Comparison of ENCODE assay signal across 3 cellular contexts in the genomic region with DNA sequence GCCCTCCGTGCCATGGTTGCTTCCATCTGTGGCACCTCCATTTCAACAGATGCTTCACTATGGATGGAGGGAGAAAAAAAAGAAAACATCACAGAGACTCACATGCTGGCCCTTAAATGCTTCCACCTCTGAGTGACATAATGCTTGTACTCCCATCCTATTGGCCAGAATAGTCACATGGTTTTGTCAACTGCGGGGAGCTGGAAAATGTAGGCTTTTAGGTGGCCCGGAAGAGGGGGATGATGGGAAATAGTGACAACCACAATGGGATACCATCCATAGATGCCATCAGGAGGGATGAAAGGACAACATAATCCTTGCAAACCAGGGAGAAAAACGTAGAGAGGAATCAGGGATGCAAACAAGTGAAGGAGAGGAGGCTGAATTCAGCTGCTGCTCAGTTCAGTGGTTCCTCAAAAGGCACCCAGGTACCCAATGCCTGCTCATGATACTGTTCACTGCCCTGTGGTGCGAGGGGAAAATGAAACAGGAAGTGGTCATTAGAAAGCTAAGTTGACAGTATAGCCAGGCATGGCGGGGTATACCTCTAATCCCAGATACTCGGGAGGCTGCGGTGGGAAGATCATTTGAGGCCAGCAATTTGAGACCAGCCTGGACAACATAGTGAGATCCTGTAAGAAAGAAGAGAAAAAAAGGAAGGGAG.
A peak's percentile ranks its signal among the peaks of the same experiment; 100 is the strongest.
TF ChIP-seq lines count a peak whose summit lies in the region.

No MANE protein-coding gene starts in this region.

TF ChIP-seq in A549, 52 proteins besides CTCF, POLR2A, EP300 and RAD21:
- no peak for TF ChIP-seq NR3C1 (IDR thresholded peaks at IDR 0.05)

TF ChIP-seq in IMR-90, 13 proteins besides CTCF, POLR2A, EP300 and RAD21:
- TF ChIP-seq MAFK (IDR thresholded peaks at IDR 0.05; ENCODE audit: low read depth, low read length) = no peak
- no peak for TF ChIP-seq ELK1 (IDR thresholded peaks at IDR 0.05; ENCODE audit: borderline replicate concordance, low read depth, low read length)
- no peak for TF ChIP-seq FOS (IDR thresholded peaks at IDR 0.05; ENCODE audit: low read depth, low read length)
- no peak for TF ChIP-seq CHD1 (IDR thresholded peaks at IDR 0.05; ENCODE audit: low read depth, low read length)
- no peak for TF ChIP-seq RCOR1 (IDR thresholded peaks at IDR 0.05; ENCODE audit: insufficient replicate concordance, low read length)
- TF ChIP-seq MXI1 (IDR thresholded peaks at IDR 0.05; ENCODE audit: borderline replicate concordance, low read depth, low read length) = no peak
- no peak for TF ChIP-seq NFE2L2 (IDR thresholded peaks at IDR 0.05; ENCODE audit: low read depth, low read length)
- TF ChIP-seq SMC3 (IDR thresholded peaks at IDR 0.05; ENCODE audit: low read depth, low read length) = no peak
- TF ChIP-seq, protein P1, sequence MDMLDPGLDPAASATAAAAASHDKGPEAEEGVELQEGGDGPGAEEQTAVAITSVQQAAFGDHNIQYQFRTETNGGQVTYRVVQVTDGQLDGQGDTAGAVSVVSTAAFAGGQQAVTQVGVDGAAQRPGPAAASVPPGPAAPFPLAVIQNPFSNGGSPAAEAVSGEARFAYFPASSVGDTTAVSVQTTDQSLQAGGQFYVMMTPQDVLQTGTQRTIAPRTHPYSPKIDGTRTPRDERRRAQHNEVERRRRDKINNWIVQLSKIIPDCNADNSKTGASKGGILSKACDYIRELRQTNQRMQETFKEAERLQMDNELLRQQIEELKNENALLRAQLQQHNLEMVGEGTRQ (IDR thresholded peaks at IDR 0.05; ENCODE audit: low read depth, low read length) = no peak

TF ChIP-seq in GM12878, 131 proteins besides CTCF, POLR2A, EP300 and RAD21:
- TF ChIP-seq BCL11A (IDR thresholded peaks at IDR 0.05; ENCODE audit: low read depth, low read length) (no peak), NRF1 (conservative IDR thresholded peaks at IDR 0.05; ENCODE audit: low read depth, low read length) (no peak), SPI1 (IDR thresholded peaks at IDR 0.05; ENCODE audit: borderline replicate concordance, insufficient read depth, low read depth, low read length) (peak; percentile 52; the same call in 1 of the 2 replicates), CHD4 (IDR thresholded peaks at IDR 0.05) (no peak)
- TF ChIP-seq, protein P2, sequence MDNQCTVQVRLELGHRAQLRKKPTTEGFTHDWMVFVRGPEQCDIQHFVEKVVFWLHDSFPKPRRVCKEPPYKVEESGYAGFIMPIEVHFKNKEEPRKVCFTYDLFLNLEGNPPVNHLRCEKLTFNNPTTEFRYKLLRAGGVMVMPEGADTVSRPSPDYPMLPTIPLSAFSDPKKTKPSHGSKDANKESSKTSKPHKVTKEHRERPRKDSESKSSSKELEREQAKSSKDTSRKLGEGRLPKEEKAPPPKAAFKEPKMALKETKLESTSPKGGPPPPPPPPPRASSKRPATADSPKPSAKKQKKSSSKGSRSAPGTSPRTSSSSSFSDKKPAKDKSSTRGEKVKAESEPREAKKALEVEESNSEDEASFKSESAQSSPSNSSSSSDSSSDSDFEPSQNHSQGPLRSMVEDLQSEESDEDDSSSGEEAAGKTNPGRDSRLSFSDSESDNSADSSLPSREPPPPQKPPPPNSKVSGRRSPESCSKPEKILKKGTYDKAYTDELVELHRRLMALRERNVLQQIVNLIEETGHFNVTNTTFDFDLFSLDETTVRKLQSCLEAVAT (IDR thresholded peaks at IDR 0.05) = no peak
